In the genomic region with DNA sequence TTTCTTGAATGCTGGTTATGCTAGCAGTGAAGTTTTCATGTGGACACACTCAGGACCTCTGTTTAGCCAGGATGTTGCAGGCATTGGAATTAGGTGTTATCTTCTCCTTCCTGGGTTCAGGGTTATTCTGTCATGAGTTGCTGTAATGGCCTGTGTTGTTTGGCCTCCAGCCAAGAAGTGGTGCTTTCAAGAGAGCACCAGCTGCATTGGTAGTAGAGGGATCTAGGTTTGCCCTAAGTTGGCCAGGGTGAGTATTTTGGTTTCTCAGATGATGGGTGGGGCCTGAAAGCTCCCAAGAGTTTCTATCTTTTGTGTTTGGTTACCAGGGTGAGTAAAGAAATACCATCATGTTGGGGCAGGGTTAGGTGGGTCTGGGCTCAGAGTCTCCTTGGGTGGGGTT, we compare ENCODE assay signal across 18 cellular contexts. TPM values are rescaled to one million over a fixed set of nuclear protein-coding genes. Genes with fewer than 3 reads are reported as not detected.
DNase-seq lines count a peak whose midpoint lies in the region; ATAC-seq and TF ChIP-seq lines count a peak whose summit lies in the region.
"Had no signal": no experiment of that assay in that cellular context is flagged by ENCODE, and none has a peak within 500 bp of the region (broad histone marks: within the 10 kb centered on the region; RNA-seq: fewer than 3 reads in every experiment).

No MANE protein-coding gene starts in this region.

- no peak overlapping the region for H2AFZ ChIP-seq in mesenchymal stem cell (ENCODE audit: low read depth, low read length)

- no peak overlapping the region for H4K8ac ChIP-seq in mesenchymal stem cell (ENCODE audit: low read length)

- no peak overlapping the region for H2BK120ac ChIP-seq in mesenchymal stem cell (ENCODE audit: low read depth, low read length)

- H3K9me3 ChIP-seq in RWPE2 (ENCODE audit: severe bottlenecking) (no peaks in the 10 kb centered on the region), mesenchymal stem cell (ENCODE audit: control insufficient read depth, low read length) (no peaks in the 10 kb centered on the region)
- H3K9me3 ChIP-seq: uterus had no signal

- peaks cover 71% of the 10 kb centered on the region for H3K4me1 Mint-ChIP-seq in activated CD8-positive, alpha-beta T cell treated with anti-CD3 and anti-CD28 coated beads for 36 hours (ENCODE audit: low read depth)
- H3K4me1 Mint-ChIP-seq in activated CD8-positive, alpha-beta T cell treated with anti-CD3 and anti-CD28 coated beads, Interleukin-2, amount 10 ng/mL, durations not matched to agents 7 days and 5 days (ENCODE audit: low read depth): peaks cover 63% of the 10 kb centered on the region
- peaks cover 57 to 69% of the 10 kb centered on the region in 2 donors for H3K4me1 Mint-ChIP-seq in natural killer cell treated with Interleukin-12 subunit alpha and Interleukin-12 subunit beta and Interleukin-15 and Interleukin-18, amount 100 ng/mL, for 72 hours (ENCODE audit: low read depth in 2 of 2)

- H3K4me2 ChIP-seq in mesenchymal stem cell (ENCODE audit: low read length, poor library complexity, severe bottlenecking): no peak overlapping the region

- POLR2A ChIA-PET in activated CD8-positive, alpha-beta T cell treated with anti-CD3 and anti-CD28 coated beads for 36 hours (lab: Charles Lee): interaction anchor here (0.7 to 1.1 kb wide), 3 partner anchors 14 to 72 kb away, joined by 3 to 4 read pairs (median 3); no protein-coding TSS in a partner anchor
- POLR2A ChIA-PET in activated CD8-positive, alpha-beta T cell treated with anti-CD3 and anti-CD28 coated beads, Interleukin-2, amount 10 ng/mL, durations not matched to agents 7 days and 5 days (lab: Charles Lee): interaction anchor here (1.1 to 1.2 kb wide), 2 partner anchors 10 to 22 kb away, joined by 4 read pairs; a partner anchor contains a TSS

- no peaks in the 10 kb centered on the region for H3K27me3 Mint-ChIP-seq in activated CD8-positive, alpha-beta T cell treated with anti-CD3 and anti-CD28 coated beads for 36 hours
- no peaks in the 10 kb centered on the region for H3K27me3 Mint-ChIP-seq in activated CD8-positive, alpha-beta T cell treated with anti-CD3 and anti-CD28 coated beads, Interleukin-2, amount 10 ng/mL, durations not matched to agents 7 days and 5 days (ENCODE audit: low read depth)
- H3K27me3 Mint-ChIP-seq in natural killer cell treated with Interleukin-12 subunit alpha and Interleukin-12 subunit beta and Interleukin-15 and Interleukin-18, amount 100 ng/mL, for 72 hours: no peaks in the 10 kb centered on the region

- H3K36me3 ChIP-seq in RWPE2 (ENCODE audit: low read depth) (no peaks in the 10 kb centered on the region), mesenchymal stem cell (ENCODE audit: control insufficient read depth in 1 of 2, insufficient read depth in 2 of 2, low read depth in 1 of 2, low read length in 2 of 2) (no peaks in the 10 kb centered on the region)
- H3K36me3 ChIP-seq: uterus had no signal

- intact Hi-C loops in activated CD8-positive, alpha-beta T cell treated with anti-CD3 and anti-CD28 coated beads for 36 hours (cut with micrococcal nuclease): no loop called here

- H2BK5ac ChIP-seq in mesenchymal stem cell (ENCODE audit: low read depth, low read length, poor library complexity, severe bottlenecking): no peak overlapping the region

- no peaks in the 10 kb centered on the region for H3K79me1 ChIP-seq in mesenchymal stem cell (replicated peaks; ENCODE audit: low read length, poor library complexity, severe bottlenecking)

- H3K36me3 Mint-ChIP-seq in activated CD8-positive, alpha-beta T cell treated with anti-CD3 and anti-CD28 coated beads for 36 hours (ENCODE audit: low read depth): peaks cover 6% of the 10 kb centered on the region
- H3K36me3 Mint-ChIP-seq in activated CD8-positive, alpha-beta T cell treated with anti-CD3 and anti-CD28 coated beads, Interleukin-2, amount 10 ng/mL, durations not matched to agents 7 days and 5 days (ENCODE audit: low read depth): peaks cover 5% of the 10 kb centered on the region
- no peaks in the 10 kb centered on the region for H3K36me3 Mint-ChIP-seq in natural killer cell treated with Interleukin-12 subunit alpha and Interleukin-12 subunit beta and Interleukin-15 and Interleukin-18, amount 100 ng/mL, for 72 hours

- no peak overlapping the region for H3K23ac ChIP-seq in mesenchymal stem cell (ENCODE audit: low read length in 2 of 2)

- TF ChIP-seq CTCF in activated CD8-positive, alpha-beta T cell treated with anti-CD3 and anti-CD28 coated beads for 36 hours (IDR thresholded peaks at IDR 0.05): no peak
- no peak for TF ChIP-seq CTCF in RWPE2 (IDR thresholded peaks at IDR 0.05; ENCODE audit: poor library complexity, severe bottlenecking)

- peak overlapping the region; percentile 28 for H3K27ac Mint-ChIP-seq in activated CD8-positive, alpha-beta T cell treated with anti-CD3 and anti-CD28 coated beads for 36 hours
- H3K27ac Mint-ChIP-seq in activated CD8-positive, alpha-beta T cell treated with anti-CD3 and anti-CD28 coated beads, Interleukin-2, amount 10 ng/mL, durations not matched to agents 7 days and 5 days: no peak overlapping the region
- peak overlapping the region; percentile 79 to 80 for H3K27ac Mint-ChIP-seq in natural killer cell treated with Interleukin-12 subunit alpha and Interleukin-12 subunit beta and Interleukin-15 and Interleukin-18, amount 100 ng/mL, for 72 hours
- H3K27ac Mint-ChIP-seq: nephron progenitor cell had no signal

- no peak overlapping the region for H2AK5ac ChIP-seq in mesenchymal stem cell (ENCODE audit: low read length, severe bottlenecking)

- H2BK12ac ChIP-seq in mesenchymal stem cell (ENCODE audit: low read length in 2 of 2): no peak overlapping the region

- H3K27ac ChIP-seq in RWPE2 (ENCODE audit: poor library complexity, severe bottlenecking): no peak overlapping the region
- no peak overlapping the region for H3K27ac ChIP-seq in mesenchymal stem cell (ENCODE audit: low read length, poor library complexity, severe bottlenecking)
- H3K27ac ChIP-seq: psoas muscle, uterus, VCaP had no signal

- no peak overlapping the region for H3K4ac ChIP-seq in mesenchymal stem cell (ENCODE audit: low read depth in 1 of 2, low read length in 2 of 2)

- peaks cover 5% of the 10 kb centered on the region for H3K9me3 Mint-ChIP-seq in activated CD8-positive, alpha-beta T cell treated with anti-CD3 and anti-CD28 coated beads for 36 hours
- H3K9me3 Mint-ChIP-seq in activated CD8-positive, alpha-beta T cell treated with anti-CD3 and anti-CD28 coated beads, Interleukin-2, amount 10 ng/mL, durations not matched to agents 7 days and 5 days (ENCODE audit: insufficient read depth): no peaks in the 10 kb centered on the region
- no peaks in the 10 kb centered on the region for H3K9me3 Mint-ChIP-seq in natural killer cell treated with Interleukin-12 subunit alpha and Interleukin-12 subunit beta and Interleukin-15 and Interleukin-18, amount 100 ng/mL, for 72 hours

- no peak overlapping the region for H3K9ac ChIP-seq in mesenchymal stem cell (ENCODE audit: low read length)

- CTCF ChIA-PET in activated CD8-positive, alpha-beta T cell treated with anti-CD3 and anti-CD28 coated beads for 36 hours (lab: Charles Lee): interaction anchor here (1.4 to 2.3 kb wide), 3 partner anchors 22 to 67 kb away, joined by 4 to 8 read pairs (median 5); a partner anchor contains a TSS
- CTCF ChIA-PET in activated CD8-positive, alpha-beta T cell treated with anti-CD3 and anti-CD28 coated beads, Interleukin-2, amount 10 ng/mL, durations not matched to agents 7 days and 5 days (lab: Charles Lee): interaction anchor here (1.2 to 2.9 kb wide), 4 partner anchors 16 to 67 kb away, joined by 4 to 15 read pairs (median 6); a partner anchor contains a TSS

- H3K4me3 Mint-ChIP-seq in activated CD8-positive, alpha-beta T cell treated with anti-CD3 and anti-CD28 coated beads for 36 hours: no peak overlapping the region
- H3K4me3 Mint-ChIP-seq in activated CD8-positive, alpha-beta T cell treated with anti-CD3 and anti-CD28 coated beads, Interleukin-2, amount 10 ng/mL, durations not matched to agents 7 days and 5 days: no peak overlapping the region
- H3K4me3 Mint-ChIP-seq in natural killer cell treated with Interleukin-12 subunit alpha and Interleukin-12 subunit beta and Interleukin-15 and Interleukin-18, amount 100 ng/mL, for 72 hours: peak overlapping the region; percentile 30
- H3K4me3 Mint-ChIP-seq: nephron progenitor cell had no signal

- H3K4me1 ChIP-seq in RWPE2 (ENCODE audit: insufficient read depth, poor library complexity, severe bottlenecking): no peaks in the 10 kb centered on the region
- no peaks in the 10 kb centered on the region for H3K4me1 ChIP-seq in mesenchymal stem cell (ENCODE audit: control insufficient read depth, insufficient read depth, low read depth, low read length)
- H3K4me1 ChIP-seq: psoas muscle, uterus had no signal

- DNase-seq in activated CD8-positive, alpha-beta T cell treated with anti-CD3 and anti-CD28 coated beads for 36 hours: no peak
- DNase-seq in activated CD8-positive, alpha-beta T cell treated with anti-CD3 and anti-CD28 coated beads, Interleukin-2, amount 10 ng/mL, durations not matched to agents 7 days and 5 days: no peak
- DNase-seq in HT-29 (ENCODE audit: low spot score): peak; percentile 10
- DNase-seq in RWPE2 (ENCODE audit: low spot score): no peak
- DNase-seq in natural killer cell treated with Interleukin-12 subunit alpha and Interleukin-12 subunit beta and Interleukin-15 and Interleukin-18, amount 100 ng/mL, for 72 hours (ENCODE audit: low spot score): no peak
- DNase-seq in NK-92 (lab: John Stamatoyannopoulos, UW; ENCODE audit: unreplicated experiment): no peak
- DNase-seq in mesenchymal stem cell: no peak
- DNase-seq: activated CD8-positive, alpha-beta memory T cell treated with anti-CD3 and anti-CD28 coated beads for 24 hours; activated gamma-delta T cell treated with Interleukin-2 at 50 U/mL for 16 hours; NCI-H1048; NCI-H226; nephron progenitor cell; psoas muscle; stimulated activated CD4-positive, alpha-beta T cell treated with anti-CD3 and anti-CD28 coated beads, Interleukin-12 subunit alpha, Interleukin-12 subunit beta, amount 100 ng/mL, for 4 hours; uterus had no signal

- H3K14ac ChIP-seq in mesenchymal stem cell (ENCODE audit: low read length in 2 of 2): no peak overlapping the region

- no peak overlapping the region for H4K91ac ChIP-seq in mesenchymal stem cell (ENCODE audit: low read length)

- H2BK15ac ChIP-seq in mesenchymal stem cell (ENCODE audit: low read depth, poor library complexity, severe bottlenecking): no peak overlapping the region

- H3K4me3 ChIP-seq in RWPE2 (ENCODE audit: severe bottlenecking) (no peak overlapping the region), mesenchymal stem cell (ENCODE audit: insufficient read depth in 1 of 2, low read depth in 1 of 2, low read length in 2 of 2) (no peak overlapping the region)
- H3K4me3 ChIP-seq: psoas muscle, uterus had no signal

- no peak overlapping the region for H3K18ac ChIP-seq in mesenchymal stem cell (ENCODE audit: low read depth in 1 of 2, low read length in 2 of 2)

- ATAC-seq in activated CD8-positive, alpha-beta T cell treated with anti-CD3 and anti-CD28 coated beads for 36 hours: no peak
- ATAC-seq in activated CD8-positive, alpha-beta T cell treated with anti-CD3 and anti-CD28 coated beads, Interleukin-2, amount 10 ng/mL, durations not matched to agents 7 days and 5 days: no peak
- peak; percentile 35; the same call in 1 of the 3 replicates for ATAC-seq in RWPE2 (ENCODE audit: low read depth)
- no peak for ATAC-seq in natural killer cell treated with Interleukin-12 subunit alpha and Interleukin-12 subunit beta and Interleukin-15 and Interleukin-18, amount 100 ng/mL, for 72 hours
- no peak for ATAC-seq in HG03442 (IDR thresholded peaks at IDR 0.05; ENCODE audit: unreplicated experiment)
- ATAC-seq: psoas muscle had no signal

- H3K27me3 ChIP-seq in RWPE2 (ENCODE audit: insufficient read depth, poor library complexity, severe bottlenecking) (no peaks in the 10 kb centered on the region), mesenchymal stem cell (ENCODE audit: control insufficient read depth in 1 of 2, insufficient read depth in 1 of 2, low read length in 2 of 2) (no peaks in the 10 kb centered on the region)
- H3K27me3 ChIP-seq: uterus had no signal

RNA-seq across cellular contexts. Expression of a gene that starts 2.7 kb away (rescaled TPM):
- total RNA-seq in activated CD8-positive, alpha-beta T cell treated with anti-CD3 and anti-CD28 coated beads for 36 hours: 10 to 100 TPM; 55.0 to 61.3 TPM
- 1 to 10 TPM; 9.0 to 9.9 TPM for total RNA-seq in activated CD8-positive, alpha-beta T cell treated with anti-CD3 and anti-CD28 coated beads, Interleukin-2, amount 10 ng/mL, durations not matched to agents 7 days and 5 days
- total RNA-seq in HT-29 (2014; rRNA removed; shearing (Covaris generic)): not detected in 2 replicates
- 10 to 100 TPM; 20.8 to 37.3 TPM for total RNA-seq in natural killer cell treated with Interleukin-12 subunit alpha and Interleukin-12 subunit beta and Interleukin-15 and Interleukin-18, amount 100 ng/mL, for 72 hours
- not detected for polyA plus RNA-seq in mesenchymal stem cell (2013, experiment 1 of 2)
- polyA plus RNA-seq in mesenchymal stem cell (2013, experiment 2 of 2): not detected
- total RNA-seq: H4 had no signal

RNA-seq across cellular contexts. Expression of a gene that starts 21.8 kb away (rescaled TPM):
- total RNA-seq in activated CD8-positive, alpha-beta T cell treated with anti-CD3 and anti-CD28 coated beads for 36 hours: 1,000 to 10,000 TPM; 1,751 to 1,779 TPM
- total RNA-seq in activated CD8-positive, alpha-beta T cell treated with anti-CD3 and anti-CD28 coated beads, Interleukin-2, amount 10 ng/mL, durations not matched to agents 7 days and 5 days: 100 to 1,000 TPM; 354 to 368 TPM
- not detected in 2 replicates for total RNA-seq in HT-29 (2014; rRNA removed; shearing (Covaris generic))
- 1,000 to 10,000 TPM; 1,173 to 2,090 TPM for total RNA-seq in natural killer cell treated with Interleukin-12 subunit alpha and Interleukin-12 subunit beta and Interleukin-15 and Interleukin-18, amount 100 ng/mL, for 72 hours
- not detected for polyA plus RNA-seq in mesenchymal stem cell (2013, experiment 1 of 2)
- not detected for polyA plus RNA-seq in mesenchymal stem cell (2013, experiment 2 of 2)
- total RNA-seq: H4 had no signal

RNA-seq across cellular contexts. Expression of a gene that starts 36.1 kb away (rescaled TPM):
- total RNA-seq in activated CD8-positive, alpha-beta T cell treated with anti-CD3 and anti-CD28 coated beads for 36 hours: not detected
- under 1 TPM; 0.32 to 0.47 TPM for total RNA-seq in activated CD8-positive, alpha-beta T cell treated with anti-CD3 and anti-CD28 coated beads, Interleukin-2, amount 10 ng/mL, durations not matched to agents 7 days and 5 days
- total RNA-seq in HT-29 (2014; rRNA removed; shearing (Covaris generic)): not detected in 2 replicates
- not detected for total RNA-seq in natural killer cell treated with Interleukin-12 subunit alpha and Interleukin-12 subunit beta and Interleukin-15 and Interleukin-18, amount 100 ng/mL, for 72 hours
- not detected for polyA plus RNA-seq in mesenchymal stem cell (2013, experiment 1 of 2)
- not detected for polyA plus RNA-seq in mesenchymal stem cell (2013, experiment 2 of 2)
- total RNA-seq: H4 had no signal

Comparison
In these comparisons a context has a peak if more than half of its experiments do, and no peak if none do; other contexts are left out.
1. RNA of a gene that starts 21.8 kb away (total RNA-seq): 1,173 to 2,090 TPM in natural killer cell treated with Interleukin-12 subunit alpha and Interleukin-12 subunit beta and Interleukin-15 and Interleukin-18, amount 100 ng/mL, for 72 hours, 1,751 to 1,779 TPM in activated CD8-positive, alpha-beta T cell treated with anti-CD3 and anti-CD28 coated beads for 36 hours and 354 to 368 TPM in activated CD8-positive, alpha-beta T cell treated with anti-CD3 and anti-CD28 coated beads, Interleukin-2, amount 10 ng/mL, durations not matched to agents 7 days and 5 days; not detected in HT-29; every median in the first group is over 100 times any median in the second.